9 cellular contexts compared by ENCODE assay signal in the genomic region with DNA sequence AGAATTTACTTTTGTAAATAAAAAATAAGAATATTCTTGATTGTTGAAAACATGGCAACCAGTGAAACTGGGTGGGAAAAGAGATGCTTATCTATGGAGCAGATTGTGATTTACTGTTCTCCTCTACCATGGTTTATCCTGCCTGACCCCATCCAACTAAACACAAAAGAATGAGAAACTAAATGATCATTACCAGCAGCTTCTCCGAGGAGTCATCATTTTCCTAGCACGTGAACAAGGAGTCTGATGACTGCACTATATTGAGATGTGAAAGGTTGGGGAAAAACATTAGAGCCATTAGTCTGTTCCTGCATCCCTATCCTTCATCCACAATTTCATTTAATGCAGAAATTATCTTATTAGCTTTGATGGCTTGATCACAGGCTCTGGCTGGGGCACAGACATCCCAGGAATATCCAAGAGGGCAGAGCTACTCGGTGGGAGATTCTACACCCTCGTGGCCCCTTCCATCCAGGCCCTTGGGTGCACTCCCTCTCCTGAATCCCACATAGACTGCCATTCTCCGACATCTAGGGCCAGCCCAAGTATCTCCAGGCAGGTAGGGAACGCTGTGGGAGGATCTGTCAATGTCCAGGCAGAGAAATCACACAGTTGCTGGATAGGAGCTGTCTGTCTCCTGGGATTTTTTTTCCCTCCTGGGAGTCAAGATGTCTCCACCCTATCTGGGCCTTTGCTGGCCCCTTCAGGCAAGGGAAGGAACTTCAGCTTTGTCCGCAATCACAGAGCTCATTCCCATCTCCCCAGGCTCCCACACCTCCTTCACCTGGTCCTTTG. TPM values are rescaled to one million over a fixed set of nuclear protein-coding genes. Genes with fewer than 3 reads are reported as not detected.
DNase-seq lines count a peak whose midpoint lies in the region; ATAC-seq and TF ChIP-seq lines count a peak whose summit lies in the region.
"Had no signal": no experiment of that assay in that cellular context is flagged by ENCODE, and none has a peak within 500 bp of the region (broad histone marks: within the 10 kb centered on the region; RNA-seq: fewer than 3 reads in every experiment).

No MANE protein-coding gene starts in this region.

- H4K20me1 ChIP-seq in KMS-11 (ENCODE audit: insufficient read depth): no peaks in the 10 kb centered on the region
- H4K20me1 ChIP-seq: BLaER1 treated with 17β-estradiol and CSF1 and Interleukin-3, amounts not matched to agents 10 nM and 100 nM had no signal

- no peaks in the 10 kb centered on the region for H3K79me2 ChIP-seq in KMS-11 (ENCODE audit: insufficient read depth, low read depth)

- no peak overlapping the region for H2AFZ ChIP-seq in KMS-11 (ENCODE audit: low read depth)

- TF ChIP-seq CTCF in KMS-11 (conservative IDR thresholded peaks at IDR 0.05; ENCODE audit: low read depth, low read length) (peak; percentile 44), ovary (IDR thresholded peaks at IDR 0.05) (peak in 1 of 3 donors; percentile 45)

- no peak overlapping the region for H3K27ac ChIP-seq in KMS-11
- no peak overlapping the region for H3K27ac ChIP-seq in ovary
- H3K27ac ChIP-seq: BLaER1 treated with 17β-estradiol and CSF1 and Interleukin-3, amounts not matched to agents 10 nM and 100 nM had no signal

- H3K4me2 ChIP-seq in KMS-11: no peak overlapping the region
- H3K4me2 ChIP-seq: BLaER1 treated with 17β-estradiol and CSF1 and Interleukin-3, amounts not matched to agents 10 nM and 100 nM had no signal

- DNase-seq in NCI-H2029 treated with DMSO at 0.1 percent for 48 hours (lab: John Stamatoyannopoulos, UW) (peak; percentile 16), NCI-H2029 (lab: John Stamatoyannopoulos, UW) (no peak), SHP77 treated with DMSO at 0.1 percent for 48 hours (lab: John Stamatoyannopoulos, UW) (peak; percentile 41), fibroblast of gingiva (ENCODE audit: low read depth) (peak; percentile 14), ovary (peak in 3 of 5 donors; percentile 34 to 52 (median 45)), cortex of kidney (lab: John Stamatoyannopoulos, UW) (no peak)

- H3K4me1 ChIP-seq in KMS-11 (ENCODE audit: low read depth, poor library complexity, severe bottlenecking) (no peaks in the 10 kb centered on the region), ovary (ENCODE audit: insufficient read depth) (no peaks in the 10 kb centered on the region)
- H3K4me1 ChIP-seq: BLaER1 treated with 17β-estradiol and CSF1 and Interleukin-3, amounts not matched to agents 10 nM and 100 nM had no signal

- H3K36me3 ChIP-seq in KMS-11 (ENCODE audit: insufficient read depth): no peaks in the 10 kb centered on the region
- no peaks in the 10 kb centered on the region for H3K36me3 ChIP-seq in ovary
- H3K36me3 ChIP-seq: BLaER1 treated with 17β-estradiol and CSF1 and Interleukin-3, amounts not matched to agents 10 nM and 100 nM had no signal

- H3K9me3 ChIP-seq in ovary: no peaks in the 10 kb centered on the region
- H3K9me3 ChIP-seq: BLaER1 treated with 17β-estradiol and CSF1 and Interleukin-3, amounts not matched to agents 10 nM and 100 nM had no signal

- ATAC-seq in GM19463 (IDR thresholded peaks at IDR 0.05; ENCODE audit: unreplicated experiment): no peak

- intact Hi-C loops in ovary (cut with DNase I): loop anchor here in 2 of 4 donors (10.0 kb wide), 2 partner anchors 265 to 275 kb away; a partner anchor contains a TSS

- no peak overlapping the region for H3K9ac ChIP-seq in KMS-11
- H3K9ac ChIP-seq: BLaER1 treated with 17β-estradiol and CSF1 and Interleukin-3, amounts not matched to agents 10 nM and 100 nM had no signal

- no peak overlapping the region for H3K4me3 ChIP-seq in KMS-11 (IDR thresholded peaks at IDR 0.05; ENCODE audit: insufficient read depth, low read depth, low read length)
- H3K4me3 ChIP-seq in ovary: no peak overlapping the region
- H3K4me3 ChIP-seq: BLaER1 treated with 17β-estradiol and CSF1 and Interleukin-3, amounts not matched to agents 10 nM and 100 nM had no signal

- H3K27me3 ChIP-seq in KMS-11 (ENCODE audit: insufficient read depth, low read depth) (no peaks in the 10 kb centered on the region), ovary (no peaks in the 10 kb centered on the region)
- H3K27me3 ChIP-seq: BLaER1 treated with 17β-estradiol and CSF1 and Interleukin-3, amounts not matched to agents 10 nM and 100 nM had no signal

- TF ChIP-seq EP300 in ovary (IDR thresholded peaks at IDR 0.05): no peak

- no peak for TF ChIP-seq POLR2A in ovary (IDR thresholded peaks at IDR 0.05)

- 70 to 78% (median 76%) methylated on average over 7 of the region's 7 CpGs for WGBS in ovary, 3 donors

RNA-seq across cellular contexts. Expression of a gene that starts 43.3 kb away (rescaled TPM):
- 10 to 100 TPM; 16.6 to 38.7 (median 25.4) TPM for total RNA-seq in ovary
- 10 to 100 TPM; 25.2 to 38.8 TPM for polyA plus RNA-seq in ovary

Comparison
In these comparisons a context has a peak if more than half of its experiments do, and no peak if none do; other contexts are left out.
1. DNase-seq: peak in NCI-H2029 treated with DMSO at 0.1 percent for 48 hours (single experiment), SHP77 treated with DMSO at 0.1 percent for 48 hours (single experiment), fibroblast of gingiva (single experiment) and ovary (3 of 5); none in NCI-H2029 (single experiment) and cortex of kidney (single experiment).